8 cellular contexts compared by ENCODE assay signal in genomic region chr1:222589462-222590302, GRCh38. TPM values are rescaled to one million over a fixed set of nuclear protein-coding genes. Genes with fewer than 3 reads are reported as not detected.
DNase-seq lines count a peak whose midpoint lies in the region; ATAC-seq and TF ChIP-seq lines count a peak whose summit lies in the region.

Gene TAF1A, minus strand, starts transcription at chr1:222589933.

- ATAC-seq in GM19035 (IDR thresholded peaks at IDR 0.05; ENCODE audit: unreplicated experiment): peak; percentile 100
- peak; percentile 99 for ATAC-seq in HG03342 (IDR thresholded peaks at IDR 0.05; ENCODE audit: unreplicated experiment)

- peak within 1 kb of the TSS; percentile 94 for H3K4me3 Mint-ChIP-seq in chondrocyte (ENCODE audit: unreplicated experiment)

- peak; percentile 73 to 81 for DNase-seq in AML-193 (lab: John Stamatoyannopoulos, UW)
- DNase-seq in NCI-H510A treated with DMSO at 0.1 percent for 48 hours (lab: John Stamatoyannopoulos, UW): peak; percentile 81
- DNase-seq in activated CD4-positive, alpha-beta T cell treated with anti-CD3 and anti-CD28 coated beads for 1 hour: peak; percentile 74
- peak; percentile 93 for DNase-seq in chondrocyte (ENCODE audit: low spot score)
- DNase-seq in kidney epithelial cell (ENCODE audit: low read depth): peak; percentile 50
- peak; percentile 80 for DNase-seq in stimulated activated CD4-positive, alpha-beta T cell treated with anti-CD3 and anti-CD28 coated beads, Interleukin-15, amount 100 ng/mL, for 48 hours (ENCODE audit: low read depth in 2 of 2)

- peaks cover 4% of the 10 kb centered on the region for H3K9me3 Mint-ChIP-seq in chondrocyte (ENCODE audit: low read depth)

- peak within 1 kb of the TSS; percentile 49 for H3K4me3 ChIP-seq in kidney epithelial cell (ENCODE audit: low read depth, low read length)

- H3K27me3 Mint-ChIP-seq in chondrocyte (ENCODE audit: low read depth): no peaks in the 10 kb centered on the region

- no peaks in the 10 kb centered on the region for H3K36me3 ChIP-seq in kidney epithelial cell (ENCODE audit: control insufficient read depth, insufficient read depth, low read length)

- H3K27me3 ChIP-seq in kidney epithelial cell (ENCODE audit: control insufficient read depth, insufficient read depth, low read length): no peaks in the 10 kb centered on the region

- H3K27ac Mint-ChIP-seq in chondrocyte (ENCODE audit: unreplicated experiment): peak within 1 kb of the TSS; percentile 94

- peaks cover 2% of the 10 kb centered on the region for H3K36me3 Mint-ChIP-seq in chondrocyte (ENCODE audit: low read depth)

- H3K4me1 Mint-ChIP-seq in chondrocyte (ENCODE audit: low read depth): peaks cover 25% of the 10 kb centered on the region

- no peak for TF ChIP-seq CTCF in chondrocyte (IDR thresholded peaks at IDR 0.05)
- no peak for TF ChIP-seq CTCF in kidney epithelial cell (IDR thresholded peaks at IDR 0.05; ENCODE audit: insufficient read depth, low read length, poor library complexity, severe bottlenecking)

RNA-seq across cellular contexts. Expression of gene TAF1A, which starts in this region (rescaled TPM):
- total RNA-seq in chondrocyte: 3.3 to 6.6 TPM (median 3.7 TPM) in 3 replicates
- total RNA-seq in kidney epithelial cell: 11.3 and 15.3 TPM in 2 replicates

Comparison
In these comparisons a context has a peak if more than half of its experiments do, and no peak if none do; other contexts are left out.
1. Peak in every context shown above with its lines: DNase-seq, ATAC-seq and H3K4me3 ChIP-seq.